Comparison of ENCODE assay signal across 17 cellular contexts in the genomic region with DNA sequence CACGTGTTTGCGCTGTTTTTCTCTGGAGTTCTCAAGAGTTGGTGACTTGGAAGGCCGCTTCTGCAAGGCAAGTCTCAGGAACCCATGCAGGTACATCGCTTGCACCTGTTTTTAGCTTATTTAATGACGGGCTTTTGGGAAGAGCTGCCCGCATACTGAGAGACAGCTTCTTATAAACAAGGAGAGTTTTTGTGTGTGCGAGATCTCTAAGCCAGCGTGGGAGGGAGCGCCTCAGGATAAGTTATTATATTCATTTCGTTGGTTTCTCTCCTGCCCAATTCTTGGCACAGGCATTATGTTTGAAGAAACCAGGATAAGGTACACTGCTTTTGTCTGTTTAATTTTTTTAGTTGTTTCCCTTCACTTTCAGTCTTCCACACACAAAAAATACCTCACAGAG. TPM values are rescaled to one million over a fixed set of nuclear protein-coding genes. Genes with fewer than 3 reads are reported as not detected.
DNase-seq lines count a peak whose midpoint lies in the region; ATAC-seq and TF ChIP-seq lines count a peak whose summit lies in the region.
"Had no signal": no experiment of that assay in that cellular context is flagged by ENCODE, and none has a peak within 500 bp of the region (broad histone marks: within the 10 kb centered on the region; RNA-seq: fewer than 3 reads in every experiment).

No MANE protein-coding gene starts in this region.

- H3K9me3 Mint-ChIP-seq in activated naive CD8-positive, alpha-beta T cell (ENCODE audit: low read depth), result no peaks in the 10 kb centered on the region

- ATAC-seq in left cardiac atrium (no peak), upper lobe of right lung (no peak), HG03521 (IDR thresholded peaks at IDR 0.05; ENCODE audit: unreplicated experiment) (no peak), HG03354 (IDR thresholded peaks at IDR 0.05; ENCODE audit: poor library complexity, severe bottlenecking, unreplicated experiment) (no peak)
- ATAC-seq: HCT116 had no signal

- H3K4me1 Mint-ChIP-seq in activated naive CD8-positive, alpha-beta T cell (ENCODE audit: low read depth), result peaks cover 21% of the 10 kb centered on the region

- no peaks in the 10 kb centered on the region for H3K27me3 Mint-ChIP-seq in activated naive CD8-positive, alpha-beta T cell

- no peaks in the 10 kb centered on the region for H3K9me3 ChIP-seq in cardiac muscle cell (ENCODE audit: low read depth)
- peaks cover 7% of the 10 kb centered on the region for H3K9me3 ChIP-seq in mesodermal cell (ENCODE audit: control insufficient read depth, low read length)
- H3K9me3 ChIP-seq in upper lobe of right lung, result no peaks in the 10 kb centered on the region
- H3K9me3 ChIP-seq: pancreas had no signal

- no peak overlapping the region for H3K4me3 ChIP-seq in cardiac muscle cell
- no peak overlapping the region for H3K4me3 ChIP-seq in mesodermal cell (ENCODE audit: extremely low read depth, insufficient read depth, low read length, poor library complexity, severe bottlenecking)
- H3K4me3 ChIP-seq in upper lobe of right lung, result no peak overlapping the region
- H3K4me3 ChIP-seq: pancreas had no signal

- DNase-seq in cardiac muscle cell (ENCODE audit: low read depth in 1 of 2, low spot score in 1 of 2) (no peak), left cardiac atrium (no peak), upper lobe of right lung (no peak)
- no peak for DNase-seq in central memory CD4-positive, alpha-beta T cell
- DNase-seq: cerebellar nuclear complex, DMS53, hippocampal formation, NCI-H1930, NCI-H748 treated with DMSO at 0.1 percent for 48 hours, pancreas, RPMI8226 had no signal

- H3K27me3 ChIP-seq in cardiac muscle cell (no peaks in the 10 kb centered on the region), upper lobe of right lung (no peaks in the 10 kb centered on the region)
- H3K27me3 ChIP-seq: pancreas had no signal

- peak overlapping the region; percentile 95 for H3K27ac Mint-ChIP-seq in activated naive CD8-positive, alpha-beta T cell

- H3K4me3 Mint-ChIP-seq in activated naive CD8-positive, alpha-beta T cell, result no peak overlapping the region

- TF ChIP-seq CTCF in cardiac muscle cell (IDR thresholded peaks at IDR 0.05; ENCODE audit: low read depth, low read length) (no peak), upper lobe of right lung (IDR thresholded peaks at IDR 0.05) (no peak)

- H3K27ac ChIP-seq in cardiac muscle cell (peak overlapping the region; percentile 98), mesodermal cell (ENCODE audit: low read depth, low read length, severe bottlenecking) (peak overlapping the region; percentile 10), upper lobe of right lung (peak overlapping the region; percentile 80)
- H3K27ac ChIP-seq: KMS-11, pancreas had no signal

- H3K36me3 Mint-ChIP-seq in activated naive CD8-positive, alpha-beta T cell, result peaks cover 5% of the 10 kb centered on the region

- H3K36me3 ChIP-seq in cardiac muscle cell (no peaks in the 10 kb centered on the region), mesodermal cell (ENCODE audit: control insufficient read depth, insufficient read depth, low read length) (peaks cover 37% of the 10 kb centered on the region), upper lobe of right lung (peaks cover 51% of the 10 kb centered on the region)

- H3K4me1 ChIP-seq in cardiac muscle cell (ENCODE audit: low read depth), result peaks cover 27% of the 10 kb centered on the region
- peaks cover 29% of the 10 kb centered on the region for H3K4me1 ChIP-seq in mesodermal cell (ENCODE audit: control insufficient read depth, insufficient read depth, low read length, poor library complexity, severe bottlenecking)
- H3K4me1 ChIP-seq in upper lobe of right lung, result peaks cover 21% of the 10 kb centered on the region
- H3K4me1 ChIP-seq: pancreas had no signal

- intact Hi-C loops in left cardiac atrium (cut with DNase I), result no loop called here
- intact Hi-C loops in upper lobe of right lung (cut with DNase I), result no loop called here

- WGBS in mesodermal cell (ENCODE audit: insufficient coverage in 2 of 2), 2 experiments, result 95 to 98% methylated on average over 7 to 10 of the region's 10 CpGs

RNA-seq across cellular contexts. Expression of a gene that starts 11.4 kb away (rescaled TPM):
- 15.7 and 37.5 TPM in 2 replicates for total RNA-seq in cardiac muscle cell
- polyA plus RNA-seq in cardiac muscle cell, result 32.8 and 37.4 TPM in 2 replicates
- 10 to 100 TPM; 26.9 to 32.1 TPM for total RNA-seq in left cardiac atrium
- 35.1 TPM for polyA plus RNA-seq in mesodermal cell (2013, experiment 1 of 2)
- 37.1 TPM for polyA plus RNA-seq in mesodermal cell (2013, experiment 2 of 2)
- 77.1 TPM for total RNA-seq in upper lobe of right lung

Comparison
In these comparisons a context has a peak if more than half of its experiments do, and no peak if none do; other contexts are left out.
1. H3K27ac ChIP-seq: peak in every context shown above with its lines; median percentile 98 in cardiac muscle cell; 80 in upper lobe of right lung; 10 in mesodermal cell.